Comparison of ENCODE assay signal across 10 cellular contexts in genomic region chr13:98083507-98083906, GRCh38. TPM values are rescaled to one million over a fixed set of nuclear protein-coding genes. Genes with fewer than 3 reads are reported as not detected.
DNase-seq lines count a peak whose midpoint lies in the region; TF ChIP-seq lines count a peak whose summit lies in the region.
"Had no signal": no experiment of that assay in that cellular context is flagged by ENCODE, and none has a peak within 500 bp of the region (broad histone marks: within the 10 kb centered on the region; RNA-seq: fewer than 3 reads in every experiment).

No MANE protein-coding gene starts in this region.

- peaks cover 2% of the 10 kb centered on the region for H3K4me1 ChIP-seq in mesenchymal stem cell (ENCODE audit: control insufficient read depth, insufficient read depth, low read depth, low read length)
- H3K4me1 ChIP-seq in BE2C = no peaks in the 10 kb centered on the region

- H3K4me3 Mint-ChIP-seq in Calu3 (ENCODE audit: low read depth, unreplicated experiment) = no peak overlapping the region

- no peaks in the 10 kb centered on the region for H3K9me3 Mint-ChIP-seq in Calu3 (ENCODE audit: low read depth, unreplicated experiment)

- no peaks in the 10 kb centered on the region for H3K36me3 ChIP-seq in mesenchymal stem cell (ENCODE audit: control insufficient read depth in 1 of 2, insufficient read depth in 2 of 2, low read depth in 1 of 2, low read length in 2 of 2)
- no peaks in the 10 kb centered on the region for H3K36me3 ChIP-seq in BE2C
- H3K36me3 ChIP-seq: thoracic aorta had no signal

- TF ChIP-seq CTCF in Calu3 (IDR thresholded peaks at IDR 0.05; ENCODE audit: unreplicated experiment) (no peak), BE2C (IDR thresholded peaks at IDR 0.05; ENCODE audit: low read depth, low read length) (no peak)

- WGBS in mesenchymal stem cell = 0% methylated on average over 1 of the region's 6 CpGs

- no peak overlapping the region for H3K14ac ChIP-seq in mesenchymal stem cell (ENCODE audit: low read length in 2 of 2)

- no peak overlapping the region for H3K9ac ChIP-seq in mesenchymal stem cell (ENCODE audit: low read length)

- no peak overlapping the region for H3K4me3 ChIP-seq in mesenchymal stem cell (ENCODE audit: insufficient read depth in 1 of 2, low read depth in 1 of 2, low read length in 2 of 2)
- no peak overlapping the region for H3K4me3 ChIP-seq in BE2C (ENCODE audit: low read depth, low read length)
- H3K4me3 ChIP-seq: thoracic aorta had no signal

- H3K27ac ChIP-seq in mesenchymal stem cell (ENCODE audit: low read length, poor library complexity, severe bottlenecking) = peak overlapping the region; percentile 82
- H3K27ac ChIP-seq: thoracic aorta had no signal

- peak overlapping the region; percentile 81 for H2BK5ac ChIP-seq in mesenchymal stem cell (ENCODE audit: low read depth, low read length, poor library complexity, severe bottlenecking)

- H3K4me1 Mint-ChIP-seq in Calu3 (ENCODE audit: low read depth, unreplicated experiment) = no peaks in the 10 kb centered on the region

- no peaks in the 10 kb centered on the region for H3K36me3 Mint-ChIP-seq in Calu3 (ENCODE audit: insufficient read depth, unreplicated experiment)

- no peak overlapping the region for H4K91ac ChIP-seq in mesenchymal stem cell (ENCODE audit: low read length)

- H2BK15ac ChIP-seq in mesenchymal stem cell (ENCODE audit: low read depth, poor library complexity, severe bottlenecking) = peak overlapping the region; percentile 7

- H3K4me2 ChIP-seq in mesenchymal stem cell (ENCODE audit: low read length, poor library complexity, severe bottlenecking) = peak overlapping the region; percentile 43

- no peak overlapping the region for H3K4ac ChIP-seq in mesenchymal stem cell (ENCODE audit: low read depth in 1 of 2, low read length in 2 of 2)

- DNase-seq in AG20443 (ENCODE audit: low spot score) (peak; percentile 78), M059J (ENCODE audit: low read depth) (peak; percentile 85), dedifferentiated amniotic fluid mesenchymal stem cell (ENCODE audit: extremely low spot score) (peak; percentile 91), mesenchymal stem cell (peak; percentile 86), Calu3 (no peak), AML-193 (lab: John Stamatoyannopoulos, UW) (no peak), NCI-H1436 treated with DMSO at 0.1 percent for 48 hours (lab: John Stamatoyannopoulos, UW) (no peak), BE2C (no peak)
- DNase-seq: aorta had no signal

- no TSS peak for BruUV-seq in Calu3 (replicated peaks; lab: Mats Ljungman, UMichigan)

- H2BK120ac ChIP-seq in mesenchymal stem cell (ENCODE audit: low read depth, low read length) = no peak overlapping the region

- H3K27me3 Mint-ChIP-seq in Calu3 (ENCODE audit: unreplicated experiment) = no peaks in the 10 kb centered on the region

- CTCF ChIA-PET in Calu3 (lab: Charles Lee) = no interaction called here

- no peak overlapping the region for H2BK12ac ChIP-seq in mesenchymal stem cell (ENCODE audit: low read length in 2 of 2)

- H2AK5ac ChIP-seq in mesenchymal stem cell (ENCODE audit: low read length, severe bottlenecking) = no peak overlapping the region

- no peak overlapping the region for H2AFZ ChIP-seq in mesenchymal stem cell (ENCODE audit: low read depth, low read length)

- intact Hi-C loops in Calu3 (cut with micrococcal nuclease; ENCODE audit: unreplicated experiment) = no loop called here

- no peak overlapping the region for H3K23ac ChIP-seq in mesenchymal stem cell (ENCODE audit: low read length in 2 of 2)

- no peak overlapping the region for H4K8ac ChIP-seq in mesenchymal stem cell (ENCODE audit: low read length)

- no peak overlapping the region for H3K27ac Mint-ChIP-seq in Calu3 (ENCODE audit: unreplicated experiment)

- H3K9me3 ChIP-seq in mesenchymal stem cell (ENCODE audit: control insufficient read depth, low read length) (no peaks in the 10 kb centered on the region), BE2C (no peaks in the 10 kb centered on the region)
- H3K9me3 ChIP-seq: thoracic aorta had no signal

- H3K79me1 ChIP-seq in mesenchymal stem cell (replicated peaks; ENCODE audit: low read length, poor library complexity, severe bottlenecking) = no peaks in the 10 kb centered on the region

- H3K18ac ChIP-seq in mesenchymal stem cell (ENCODE audit: low read depth in 1 of 2, low read length in 2 of 2) = no peak overlapping the region

- H3K27me3 ChIP-seq in mesenchymal stem cell (ENCODE audit: control insufficient read depth in 1 of 2, insufficient read depth in 1 of 2, low read length in 2 of 2) (no peaks in the 10 kb centered on the region), BE2C (no peaks in the 10 kb centered on the region)

RNA-seq across cellular contexts. Expression of gene FARP1, which starts 59.4 kb away (rescaled TPM):
- total RNA-seq in M059J (2014; rRNA removed; shearing (Covaris generic)) = 13.0 and 13.3 TPM in 2 replicates
- 266 TPM for polyA plus RNA-seq in mesenchymal stem cell (2013, experiment 1 of 2)
- 270 TPM for polyA plus RNA-seq in mesenchymal stem cell (2013, experiment 2 of 2)
- 30.9 and 47.0 TPM in 2 replicates for total RNA-seq in Calu3 (2022)
- polyA plus RNA-seq in BE2C (2012; ENCODE audit: insufficient read depth, insufficient read length, low read depth) = 78.2 TPM

Comparison
In these comparisons a context has a peak if more than half of its experiments do, and no peak if none do; other contexts are left out.
1. DNase-seq: peak in AG20443 (single experiment), M059J (single experiment), dedifferentiated amniotic fluid mesenchymal stem cell (single experiment) and mesenchymal stem cell (single experiment); none in Calu3 (single experiment), AML-193 (0 of 2), NCI-H1436 treated with DMSO at 0.1 percent for 48 hours (single experiment) and BE2C (single experiment).